8 cellular contexts compared by ENCODE assay signal in genomic region chr20:49318430-49319203, GRCh38. TPM values are rescaled to one million over a fixed set of nuclear protein-coding genes. Genes with fewer than 3 reads are reported as not detected.
DNase-seq lines count a peak whose midpoint lies in the region; ATAC-seq, FAIRE-seq and TF ChIP-seq lines count a peak whose summit lies in the region.

No MANE protein-coding gene starts in this region.

- H3K4me1 Mint-ChIP-seq in natural killer cell = peaks cover 6 to 20% of the 10 kb centered on the region in 2 donors

- ATAC-seq in natural killer cell (peak in 1 of 3 donors; percentile 53), HG03097 (IDR thresholded peaks at IDR 0.05; ENCODE audit: low FRiP score, unreplicated experiment) (no peak), HG03175 (IDR thresholded peaks at IDR 0.05; ENCODE audit: unreplicated experiment) (no peak)

- H3K27ac ChIP-seq in BLaER1 (no peak overlapping the region), SK-N-MC (no peak overlapping the region), duodenal mucosa (ENCODE audit: low read depth, low read length) (no peak overlapping the region)

- peaks cover 34 to 39% of the 10 kb centered on the region in 2 donors for H3K27me3 Mint-ChIP-seq in natural killer cell (ENCODE audit: low read depth in 2 of 2)

- intact Hi-C loops in natural killer cell (cut with micrococcal nuclease) = no loop called here

- H3K9me3 ChIP-seq in BLaER1 = peaks cover 9% of the 10 kb centered on the region
- no peaks in the 10 kb centered on the region for H3K9me3 ChIP-seq in SK-N-MC (ENCODE audit: low read depth, low read length)
- no peaks in the 10 kb centered on the region for H3K9me3 ChIP-seq in duodenal mucosa (ENCODE audit: control insufficient read depth in 1 of 2, low read length in 2 of 2)

- no peaks in the 10 kb centered on the region for H3K9me3 Mint-ChIP-seq in natural killer cell

- DNase-seq in SK-N-MC (ENCODE audit: low read depth, low spot score) (no peak), natural killer cell (no peak), foreskin fibroblast (no peak), urothelium cell line (ENCODE audit: low spot score) (no peak)

- H3K36me3 ChIP-seq in BLaER1 = no peaks in the 10 kb centered on the region
- no peaks in the 10 kb centered on the region for H3K36me3 ChIP-seq in SK-N-MC (ENCODE audit: insufficient read depth, low read length)
- H3K36me3 ChIP-seq in duodenal mucosa (ENCODE audit: control insufficient read depth in 1 of 2, insufficient read depth in 2 of 2, low read length in 2 of 2) = no peaks in the 10 kb centered on the region

- H3K9ac ChIP-seq in BLaER1 = no peak overlapping the region
- H3K9ac ChIP-seq in SK-N-MC (ENCODE audit: insufficient read length) = no peak overlapping the region
- no peak overlapping the region for H3K9ac ChIP-seq in duodenal mucosa (ENCODE audit: low read depth in 1 of 2, low read length in 2 of 2)

- H3K27ac Mint-ChIP-seq in natural killer cell = no peak overlapping the region

- TF ChIP-seq CTCF in natural killer cell (IDR thresholded peaks at IDR 0.05) = no peak
- TF ChIP-seq CTCF in foreskin fibroblast (IDR thresholded peaks at IDR 0.05; ENCODE audit: low read depth, low read length) = no peak

- no peaks in the 10 kb centered on the region for H4K20me1 ChIP-seq in BLaER1

- H3K4me1 ChIP-seq in BLaER1 (peaks cover 11% of the 10 kb centered on the region), duodenal mucosa (ENCODE audit: control insufficient read depth in 1 of 2, insufficient read depth in 2 of 2, low read length in 2 of 2) (no peaks in the 10 kb centered on the region)

- peak overlapping the region; percentile 26 for H3K4me2 ChIP-seq in BLaER1

- H3K4me3 Mint-ChIP-seq in natural killer cell = peak overlapping the region; percentile 76

- H3K36me3 Mint-ChIP-seq in natural killer cell = no peaks in the 10 kb centered on the region

- H3K27me3 ChIP-seq in BLaER1 (peaks cover 20% of the 10 kb centered on the region), duodenal mucosa (ENCODE audit: control insufficient read depth in 1 of 2, insufficient read depth in 2 of 2, low read length in 2 of 2) (peaks cover 30 to 35% of the 10 kb centered on the region in 2 donors)

- H3K4me3 ChIP-seq in BLaER1 (no peak overlapping the region), SK-N-MC (peak overlapping the region; percentile 38), duodenal mucosa (ENCODE audit: low read depth in 1 of 2, low read length in 2 of 2) (peak overlapping the region; percentile 42 to 43), foreskin fibroblast (ENCODE audit: low read depth in 1 of 2, low read length in 2 of 2) (no peak overlapping the region)

- FAIRE-seq in urothelium cell line (lab: Jason Lieb, UNC) = no peak

RNA-seq across cellular contexts. Expression of gene ZNFX1, which starts 40.8 kb away (rescaled TPM):
- total RNA-seq in natural killer cell = 10 to 100 TPM; 55.8 to 58.5 (median 57.8) TPM

Comparison
In these comparisons a context has a peak if more than half of its experiments do, and no peak if none do; other contexts are left out.
1. H3K4me3 ChIP-seq: peak in SK-N-MC (single experiment) and duodenal mucosa (2 of 2); none in BLaER1 (single experiment) and foreskin fibroblast (0 of 2).